12 cellular contexts compared by ENCODE assay signal in the genomic region with DNA sequence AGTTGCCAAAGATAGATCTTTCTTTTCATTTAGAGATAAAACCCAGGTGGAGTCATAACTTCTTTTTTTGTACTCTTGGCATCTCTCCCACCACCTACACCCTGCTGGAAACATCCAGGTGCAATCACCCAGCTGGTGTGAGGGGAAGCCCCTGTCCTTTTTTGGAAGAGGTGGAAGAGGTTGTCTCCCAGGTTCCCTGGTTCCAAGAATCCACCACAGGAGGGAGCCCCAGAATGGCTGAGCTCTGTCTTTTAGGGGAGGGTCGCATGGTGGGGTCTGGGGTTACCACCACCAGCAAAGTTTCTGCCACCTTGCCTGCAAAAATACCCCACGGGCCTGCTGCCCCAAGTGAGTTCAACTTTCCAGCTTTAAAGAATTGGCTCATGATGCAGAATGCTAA.
DNase-seq lines count a peak whose midpoint lies in the region; ATAC-seq and TF ChIP-seq lines count a peak whose summit lies in the region.
"Had no signal": no experiment of that assay in that cellular context is flagged by ENCODE, and none has a peak within 500 bp of the region (broad histone marks: within the 10 kb centered on the region; RNA-seq: fewer than 3 reads in every experiment).

No MANE protein-coding gene starts in this region.

- no peak overlapping the region for H3K4me3 Mint-ChIP-seq in nephron
- H3K4me3 Mint-ChIP-seq: CD4-positive, CD25-positive, alpha-beta regulatory T cell had no signal

- H3K9ac ChIP-seq in ES-I3 (ENCODE audit: low read depth, low read length) = peak overlapping the region; percentile 21; the same call in 1 of the 2 replicates

- H3K36me3 ChIP-seq in ES-I3 (ENCODE audit: insufficient read depth, low read length) = no peaks in the 10 kb centered on the region; the same call in 1 of the 2 replicates

- peak overlapping the region; percentile 74 to 95 for H3K27ac ChIP-seq in coronary artery

- peaks cover 43% of the 10 kb centered on the region for H3K27me3 Mint-ChIP-seq in nephron (ENCODE audit: low read depth)
- H3K27me3 Mint-ChIP-seq: CD4-positive, CD25-positive, alpha-beta regulatory T cell had no signal

- no peaks in the 10 kb centered on the region for H3K9me3 ChIP-seq in ES-I3 (ENCODE audit: control insufficient read depth, insufficient read depth, low read length)

- peaks cover 20% of the 10 kb centered on the region for H3K4me1 ChIP-seq in ES-I3 (ENCODE audit: insufficient read depth, low read length)

- no peaks in the 10 kb centered on the region for H3K36me3 Mint-ChIP-seq in nephron (ENCODE audit: low read depth)
- H3K36me3 Mint-ChIP-seq: CD4-positive, CD25-positive, alpha-beta regulatory T cell had no signal

- no peak for ATAC-seq in HG03442 (IDR thresholded peaks at IDR 0.05; ENCODE audit: unreplicated experiment)

- peak overlapping the region in 2 of 3 experiments; percentile 14 to 45 for H3K27ac Mint-ChIP-seq in nephron
- H3K27ac Mint-ChIP-seq: activated T-helper 2 cell treated with anti-CD3 and anti-CD28 coated beads, Interferon-gamma antibody, Interleukin-2, Interleukin-4, amounts not matched to agents 10 μg/mL and 5 μg/mL and 100 μg/mL, durations not matched to agents 14 hours and 24 hours and 36 hours; CD4-positive, CD25-positive, alpha-beta regulatory T cell had no signal

- H3K4me1 Mint-ChIP-seq in nephron = peaks cover 43% of the 10 kb centered on the region
- H3K4me1 Mint-ChIP-seq: CD4-positive, CD25-positive, alpha-beta regulatory T cell had no signal

- H3K9me3 Mint-ChIP-seq in nephron = no peaks in the 10 kb centered on the region
- H3K9me3 Mint-ChIP-seq: activated T-helper 2 cell treated with anti-CD3 and anti-CD28 coated beads, Interferon-gamma antibody, Interleukin-2, Interleukin-4, amounts not matched to agents 10 μg/mL and 5 μg/mL and 100 μg/mL, durations not matched to agents 14 hours and 24 hours and 36 hours; CD4-positive, CD25-positive, alpha-beta regulatory T cell had no signal

- peak overlapping the region; percentile 36 for H3K4me3 ChIP-seq in coronary artery

- peak; percentile 82 for DNase-seq in NCI-H1105 (lab: John Stamatoyannopoulos, UW)
- no peak for DNase-seq in coronary artery (ENCODE audit: low spot score)
- DNase-seq in stimulated activated CD4-positive, alpha-beta T cell treated with anti-CD3 and anti-CD28 coated beads, Interleukin-15, amount 100 ng/mL, for 24 hours = no peak
- no peak for DNase-seq in cerebellar nuclear complex (lab: John Stamatoyannopoulos, UW)
- DNase-seq: activated CD4-positive, alpha-beta T cell treated with anti-CD3 and anti-CD28 coated beads for 4 hours; CD4-positive, CD25-positive, alpha-beta regulatory T cell; KBM-7; stimulated activated CD8-positive, alpha-beta memory T cell treated with anti-CD3 and anti-CD28 coated beads, Interleukin-4, amount 100 ng/mL, for 48 hours had no signal

- TF ChIP-seq CTCF in coronary artery (IDR thresholded peaks at IDR 0.05) (no peak), nephron (IDR thresholded peaks at IDR 0.05; ENCODE audit: unreplicated experiment in 3 of 3) (peak; percentile 42 to 49 (median 44))
